In genomic region chr9:90891656-90892055, GRCh38 we compare ENCODE assay signal across 24 cellular contexts.
"Had no signal": no experiment of that assay in that cellular context is flagged by ENCODE, and none has a peak within 500 bp of the region (broad histone marks: within the 10 kb centered on the region; RNA-seq: fewer than 3 reads in every experiment).

No MANE protein-coding gene starts in this region.

- H3K27me3 Mint-ChIP-seq: naive B cell, type B pancreatic cell had no signal

- ATAC-seq: gastroesophageal sphincter, heart left ventricle, left ventricle myocardium superior, mucosa of descending colon, psoas muscle, right cardiac atrium had no signal

- H3K27ac Mint-ChIP-seq: activated CD4-positive, alpha-beta memory T cell treated with anti-CD3 and anti-CD28 coated beads, Interleukin-2, amount 10 ng/mL, durations not matched to agents 7 days and 5 days; activated naive CD4-positive, alpha-beta T cell treated with anti-CD3 and anti-CD28 coated beads, Interleukin-2, amount 10 ng/mL, durations not matched to agents 7 days and 5 days; immature natural killer cell; type B pancreatic cell had no signal

- DNase-seq: activated CD4-positive, alpha-beta memory T cell treated with anti-CD3 and anti-CD28 coated beads, Interleukin-2, amount 10 ng/mL, durations not matched to agents 7 days and 5 days; activated CD4-positive, alpha-beta T cell treated with anti-CD3 and anti-CD28 coated beads for 48 hours; activated CD4-positive, CD25-positive, alpha-beta regulatory T cell; activated effector memory CD4-positive, alpha-beta T cell treated with Interleukin-2 at 50 U/mL for 16 hours; activated naive CD4-positive, alpha-beta T cell treated with anti-CD3 and anti-CD28 coated beads, Interleukin-2, amount 10 ng/mL, durations not matched to agents 7 days and 5 days; activated T-cell treated with anti-CD3 and anti-CD28 coated beads, Interleukin-2, amount 50 U/mL, for 48 hours; heart left ventricle; immature natural killer cell; kidney glomerular epithelial cell; left ventricle myocardium superior; mesenchymal stem cell; mucosa of descending colon; naive B cell; ovary; psoas muscle; right cardiac atrium; T-helper 1 cell; T-helper 9 cell; testis had no signal

- H3K9me3 Mint-ChIP-seq: activated CD4-positive, alpha-beta memory T cell treated with anti-CD3 and anti-CD28 coated beads, Interleukin-2, amount 10 ng/mL, durations not matched to agents 7 days and 5 days; activated naive CD4-positive, alpha-beta T cell treated with anti-CD3 and anti-CD28 coated beads, Interleukin-2, amount 10 ng/mL, durations not matched to agents 7 days and 5 days; immature natural killer cell; naive B cell; type B pancreatic cell had no signal

- H3K4me3 ChIP-seq: ascending aorta, coronary artery, gastroesophageal sphincter, heart left ventricle, mucosa of descending colon, ovary, psoas muscle, skin epidermis, testis had no signal

- H3K4me1 Mint-ChIP-seq: activated CD4-positive, alpha-beta memory T cell treated with anti-CD3 and anti-CD28 coated beads, Interleukin-2, amount 10 ng/mL, durations not matched to agents 7 days and 5 days; activated naive CD4-positive, alpha-beta T cell treated with anti-CD3 and anti-CD28 coated beads, Interleukin-2, amount 10 ng/mL, durations not matched to agents 7 days and 5 days had no signal

- H3K27me3 ChIP-seq: ascending aorta, gastroesophageal sphincter, ovary, testis had no signal

- H3K4me3 Mint-ChIP-seq: activated CD4-positive, alpha-beta memory T cell treated with anti-CD3 and anti-CD28 coated beads, Interleukin-2, amount 10 ng/mL, durations not matched to agents 7 days and 5 days; activated naive CD4-positive, alpha-beta T cell treated with anti-CD3 and anti-CD28 coated beads, Interleukin-2, amount 10 ng/mL, durations not matched to agents 7 days and 5 days; immature natural killer cell; type B pancreatic cell had no signal

- H3K36me3 ChIP-seq: ascending aorta, ovary had no signal

- H3K4me1 ChIP-seq: ascending aorta, gastroesophageal sphincter, heart left ventricle, psoas muscle, testis had no signal

- H3K9me3 ChIP-seq: ascending aorta, gastroesophageal sphincter, mucosa of descending colon, ovary, psoas muscle, testis had no signal

- H3K27ac ChIP-seq: ascending aorta, coronary artery, gastroesophageal sphincter, heart left ventricle, ovary, psoas muscle, skin epidermis, testis had no signal
